Comparison of ENCODE assay signal across 10 cellular contexts in the genomic region with DNA sequence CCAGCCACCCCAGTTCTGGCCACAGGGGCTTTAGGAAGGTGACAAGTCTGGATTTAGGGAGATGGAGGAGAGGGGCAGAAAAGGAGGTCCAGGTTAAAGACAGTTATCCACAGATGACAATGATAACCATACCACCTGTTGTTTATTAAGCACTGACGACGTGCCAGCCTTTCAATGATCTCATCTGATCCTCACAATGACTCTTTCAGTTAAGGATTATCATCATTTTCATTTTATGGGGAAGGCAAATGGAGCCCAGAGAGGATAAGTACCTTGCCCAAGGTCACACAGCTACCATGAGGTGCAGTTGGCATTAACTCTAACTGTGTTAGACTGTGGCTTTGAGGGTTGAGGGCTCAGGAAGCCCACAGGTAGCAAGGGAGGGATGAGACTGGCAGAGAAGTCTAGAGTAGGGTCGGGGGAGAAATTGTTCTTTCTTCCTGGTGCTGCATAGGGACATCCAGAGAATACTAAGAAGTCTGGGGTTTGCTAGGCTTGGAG. TPM values are rescaled to one million over a fixed set of nuclear protein-coding genes. Genes with fewer than 3 reads are reported as not detected.
DNase-seq lines count a peak whose midpoint lies in the region; ATAC-seq and TF ChIP-seq lines count a peak whose summit lies in the region.
"Had no signal": no experiment of that assay in that cellular context is flagged by ENCODE, and none has a peak within 500 bp of the region (broad histone marks: within the 10 kb centered on the region; RNA-seq: fewer than 3 reads in every experiment).

No MANE protein-coding gene starts in this region.

- peaks cover 15% of the 10 kb centered on the region for H3K4me1 ChIP-seq in SJCRH30
- H3K4me1 ChIP-seq in esophagus (ENCODE audit: control insufficient read depth in 2 of 2, insufficient read depth in 2 of 2, low read length in 1 of 2), result peaks cover 0 to 7% of the 10 kb centered on the region in 2 donors
- H3K4me1 ChIP-seq in gastrocnemius medialis, result peaks cover 28 to 44% of the 10 kb centered on the region in 2 donors

- no peaks in the 10 kb centered on the region for H3K36me3 ChIP-seq in SJCRH30
- H3K36me3 ChIP-seq in esophagus (ENCODE audit: control insufficient read depth in 2 of 2, insufficient read depth in 2 of 2, low read length in 1 of 2), result no peaks in the 10 kb centered on the region
- no peaks in the 10 kb centered on the region for H3K36me3 ChIP-seq in gastrocnemius medialis
- H3K36me3 ChIP-seq: cardiac muscle cell had no signal

- TF ChIP-seq POLR2A in gastrocnemius medialis (IDR thresholded peaks at IDR 0.05), result no peak

- H3K27me3 ChIP-seq in SJCRH30, result no peaks in the 10 kb centered on the region
- no peaks in the 10 kb centered on the region for H3K27me3 ChIP-seq in esophagus (ENCODE audit: control insufficient read depth in 1 of 2, insufficient read depth in 2 of 2, low read length in 2 of 2)
- H3K27me3 ChIP-seq in gastrocnemius medialis, result no peaks in the 10 kb centered on the region
- H3K27me3 ChIP-seq: cardiac muscle cell had no signal

- 58 to 70% methylated on average over 3 of the region's 3 CpGs for WGBS in esophagus, 2 donors

- no peak for ATAC-seq in gastrocnemius medialis
- ATAC-seq in HG02678 (IDR thresholded peaks at IDR 0.05; ENCODE audit: unreplicated experiment), result no peak
- no peak for ATAC-seq in HG02571 (IDR thresholded peaks at IDR 0.05; ENCODE audit: unreplicated experiment)
- ATAC-seq in HG02840 (IDR thresholded peaks at IDR 0.05; ENCODE audit: low FRiP score, unreplicated experiment), result no peak

- H3K9me3 ChIP-seq in SJCRH30 (replicated peaks) (no peaks in the 10 kb centered on the region), esophagus (ENCODE audit: control insufficient read depth in 2 of 2, insufficient read depth in 1 of 2, low read depth in 1 of 2, low read length in 1 of 2) (no peaks in the 10 kb centered on the region), gastrocnemius medialis (no peaks in the 10 kb centered on the region)

- peak overlapping the region; percentile 42 for H3K27ac ChIP-seq in SJCRH30
- peak overlapping the region; percentile 68 for H3K27ac ChIP-seq in esophagus (ENCODE audit: low read depth in 2 of 2, low read length in 1 of 2)
- peak overlapping the region; percentile 70 to 77 (median 74) for H3K27ac ChIP-seq in gastrocnemius medialis
- H3K27ac ChIP-seq: cardiac muscle cell had no signal

- in situ Hi-C loops in gastrocnemius medialis (cut with MboI; ENCODE audit: low sequenced_read_pairs in 4 of 4), result loop anchor here in 3 of 4 donors (25.0 kb wide), 1 partner anchor 92 kb away; the partner anchor contains the start of gene CDKN2AIPNL (in 3 of the 3)

- peak; percentile 33 for DNase-seq in GM03348 (ENCODE audit: low spot score)
- DNase-seq in SJCRH30, result peak in 1 of 2 experiments; percentile 47
- no peak for DNase-seq in gastrocnemius medialis
- no peak for DNase-seq in NCI-H1436 (lab: John Stamatoyannopoulos, UW)
- DNase-seq: NCI-H748 treated with DMSO at 0.1 percent for 48 hours had no signal

- intact Hi-C loops in gastrocnemius medialis (cut with DNase I; ENCODE audit: low total_unique reads), result loop anchor here (2.0 kb wide), 1 partner anchor 37 kb away; no protein-coding TSS in a partner anchor

- H3K4me3 ChIP-seq in SJCRH30 (no peak overlapping the region), esophagus (ENCODE audit: low read depth in 1 of 2, low read length in 2 of 2) (no peak overlapping the region), gastrocnemius medialis (no peak overlapping the region)
- H3K4me3 ChIP-seq: cardiac muscle cell had no signal

- TF ChIP-seq CTCF in gastrocnemius medialis (IDR thresholded peaks at IDR 0.05 in 4 of 5, conservative IDR thresholded peaks at IDR 0.05 in 1 of 5), result no peak

RNA-seq across cellular contexts. Expression of gene JADE2, which starts 21.5 kb away (rescaled TPM):
- 0.71 and 1.6 TPM in 2 replicates for total RNA-seq in SJCRH30 (2014; rRNA removed; shearing (Covaris generic))
- polyA plus RNA-seq in esophagus, result 1 to 10 TPM; 3.8 to 4.1 TPM
- total RNA-seq in gastrocnemius medialis, result 10 to 100 TPM; 17.3 to 44.5 (median 19.8) TPM
